8 cellular contexts compared by ENCODE assay signal in genomic region chr6:99514089-99514488, GRCh38. TPM values are rescaled to one million over a fixed set of nuclear protein-coding genes. Genes with fewer than 3 reads are reported as not detected.
DNase-seq lines count a peak whose midpoint lies in the region; ATAC-seq and TF ChIP-seq lines count a peak whose summit lies in the region.

No MANE protein-coding gene starts in this region.

- CTCF ChIA-PET in MCF 10A (lab: Yijun Ruan, JAX) = interaction anchor here (0.6 to 1.4 kb wide), 4 partner anchors 9 to 355 kb away, joined by 3 to 4 read pairs (median 4); no protein-coding TSS in a partner anchor

- no peak for ATAC-seq in HG03469 (IDR thresholded peaks at IDR 0.05; ENCODE audit: unreplicated experiment)

- no peaks in the 10 kb centered on the region for H3K9me3 ChIP-seq in BLaER1
- H3K9me3 ChIP-seq in muscle layer of duodenum (ENCODE audit: control insufficient read depth in 1 of 2, low read length in 2 of 2) = no peaks in the 10 kb centered on the region

- POLR2A ChIA-PET in MCF 10A (lab: Yijun Ruan, JAX) = interaction anchor here (0.6 to 3.0 kb wide), 19 partner anchors 9 to 309 kb away, joined by 3 to 19 read pairs (median 4); partner anchors contain the start of gene CCNC

- H3K27me3 ChIP-seq in BLaER1 (no peaks in the 10 kb centered on the region), muscle layer of duodenum (ENCODE audit: low read depth, low read length) (no peaks in the 10 kb centered on the region)

- no peaks in the 10 kb centered on the region; the same call in 1 of the 2 replicates for H4K20me1 ChIP-seq in BLaER1

- peak; percentile 11 for DNase-seq in MCF 10A (ENCODE audit: unreplicated experiment)
- DNase-seq in activated gamma-delta T cell treated with Interleukin-2 at 50 U/mL for 16 hours = no peak
- DNase-seq in NOMO-1 (lab: John Stamatoyannopoulos, UW; ENCODE audit: unreplicated experiment in 2 of 2) = no peak
- no peak for DNase-seq in HuH-7 (ENCODE audit: low spot score)

- BruUV-seq in MCF 10A (replicated peaks; lab: Mats Ljungman, UMichigan) = no TSS peak

- H3K36me3 ChIP-seq in BLaER1 (peaks cover 5% of the 10 kb centered on the region; the same call in 1 of the 2 replicates), muscle layer of duodenum (ENCODE audit: control insufficient read depth in 1 of 2, insufficient read depth in 2 of 2, low read length in 2 of 2) (no peaks in the 10 kb centered on the region)

- peaks cover 18% of the 10 kb centered on the region for H3K4me1 ChIP-seq in BLaER1
- peaks cover 0 to 16% of the 10 kb centered on the region in 2 donors for H3K4me1 ChIP-seq in muscle layer of duodenum (ENCODE audit: control insufficient read depth in 1 of 2, insufficient read depth in 2 of 2, low read length in 2 of 2)

- H3K4me3 Mint-ChIP-seq in IgD-negative memory B cell (peak overlapping the region; percentile 92 to 100 (median 96)), MCF 10A (ENCODE audit: unreplicated experiment) (peak overlapping the region; percentile 93)

- H3K27ac Mint-ChIP-seq in IgD-negative memory B cell (peak overlapping the region in 2 of 3 donors; percentile 14 to 81), MCF 10A (ENCODE audit: low read depth, unreplicated experiment) (peak overlapping the region; percentile 82)

- peak overlapping the region; percentile 95 for H3K4me3 ChIP-seq in BLaER1
- peak overlapping the region; percentile 83 to 84 for H3K4me3 ChIP-seq in muscle layer of duodenum (ENCODE audit: low read depth in 1 of 2, low read length in 2 of 2)

- no peak overlapping the region for H3K27ac ChIP-seq in BLaER1
- no peak overlapping the region for H3K27ac ChIP-seq in muscle layer of duodenum (ENCODE audit: low read length)

- H3K4me2 ChIP-seq in BLaER1 = peak overlapping the region; percentile 89

- H3K4me1 Mint-ChIP-seq in IgD-negative memory B cell (peaks cover 27 to 32% (median 31%) of the 10 kb centered on the region in 3 donors), MCF 10A (ENCODE audit: insufficient read depth, unreplicated experiment) (peaks cover 28% of the 10 kb centered on the region)

- H3K36me3 Mint-ChIP-seq in IgD-negative memory B cell = peaks cover 3% of the 10 kb centered on the region
- peaks cover 6% of the 10 kb centered on the region for H3K36me3 Mint-ChIP-seq in MCF 10A (ENCODE audit: insufficient read depth, unreplicated experiment)

- H3K9ac ChIP-seq in BLaER1 = peak overlapping the region; percentile 93

- no peaks in the 10 kb centered on the region for H3K9me3 Mint-ChIP-seq in IgD-negative memory B cell
- no peaks in the 10 kb centered on the region for H3K9me3 Mint-ChIP-seq in MCF 10A (ENCODE audit: unreplicated experiment)

- intact Hi-C loops in MCF 10A (cut with micrococcal nuclease) = no loop called here

- no peak for TF ChIP-seq CTCF in MCF 10A (IDR thresholded peaks at IDR 0.05; ENCODE audit: unreplicated experiment)

- H3K27me3 Mint-ChIP-seq in IgD-negative memory B cell (no peaks in the 10 kb centered on the region), MCF 10A (ENCODE audit: insufficient read depth, unreplicated experiment) (no peaks in the 10 kb centered on the region)

RNA-seq across cellular contexts. Expression of gene USP45, which starts 1.1 kb away (rescaled TPM):
- 6.0 TPM for polyA plus RNA-seq in IgD-negative memory B cell
- total RNA-seq in MCF 10A (2022) = 12.7 and 14.4 TPM in 2 replicates

RNA-seq across cellular contexts. Expression of gene CCNC, which starts 54.4 kb away (rescaled TPM):
- polyA plus RNA-seq in IgD-negative memory B cell = 35.6 TPM
- total RNA-seq in MCF 10A (2022) = 54.0 and 76.5 TPM in 2 replicates
